In genomic region chr7:1549357-1550004, GRCh38 we compare ENCODE assay signal across 2 cellular contexts.
TF ChIP-seq lines count a peak whose summit lies in the region.

No MANE protein-coding gene starts in this region.

TF ChIP-seq in A549, 52 proteins besides CTCF, POLR2A, EP300 and RAD21:
- TF ChIP-seq ATOH8 (CRISPR knock-in tag; IDR thresholded peaks at IDR 0.05; ENCODE audit: low read depth) = no peak
- TF ChIP-seq TFCP2L1 (CRISPR knock-in tag; IDR thresholded peaks at IDR 0.05) = peak; percentile 28; the same call in 1 of the 2 replicates
- TF ChIP-seq POLR2AphosphoS2 (conservative IDR thresholded peaks at IDR 0.05; ENCODE audit: low read length) = peak; percentile 74

TF ChIP-seq in H1, 55 proteins besides CTCF, POLR2A, EP300 and RAD21:
- no peak for TF ChIP-seq RFX5 (IDR thresholded peaks at IDR 0.05; ENCODE audit: borderline replicate concordance, low read depth, low read length)
- no peak for TF ChIP-seq PHF8 (conservative IDR thresholded peaks at IDR 0.05; ENCODE audit: low read depth, low read length)
- no peak for TF ChIP-seq KDM5A (IDR thresholded peaks at IDR 0.05; ENCODE audit: low read length)
- no peak for TF ChIP-seq SIX5 (IDR thresholded peaks at IDR 0.05; ENCODE audit: low read depth, low read length)
- TF ChIP-seq, protein P1, sequence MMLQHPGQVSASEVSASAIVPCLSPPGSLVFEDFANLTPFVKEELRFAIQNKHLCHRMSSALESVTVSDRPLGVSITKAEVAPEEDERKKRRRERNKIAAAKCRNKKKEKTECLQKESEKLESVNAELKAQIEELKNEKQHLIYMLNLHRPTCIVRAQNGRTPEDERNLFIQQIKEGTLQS (IDR thresholded peaks at IDR 0.05; ENCODE audit: insufficient read depth, low read depth, low read length) = no peak
- TF ChIP-seq RBBP5 (IDR thresholded peaks at IDR 0.05; ENCODE audit: borderline replicate concordance, low read depth, low read length) = no peak
- TF ChIP-seq RXRA (IDR thresholded peaks at IDR 0.05; ENCODE audit: insufficient read depth, low read depth, low read length) = no peak
- no peak for TF ChIP-seq SP1 (IDR thresholded peaks at IDR 0.05; ENCODE audit: low read depth, low read length)
- no peak for TF ChIP-seq SIRT6 (IDR thresholded peaks at IDR 0.05; ENCODE audit: low read length)
- TF ChIP-seq BRCA1 (IDR thresholded peaks at IDR 0.05; ENCODE audit: low read depth, low read length) = no peak
- TF ChIP-seq GABPA (IDR thresholded peaks at IDR 0.05; ENCODE audit: borderline replicate concordance, insufficient read depth, low read length) = no peak
- TF ChIP-seq CTBP2 (IDR thresholded peaks at IDR 0.05; ENCODE audit: borderline replicate concordance, insufficient read depth, insufficient read length, low read length) = no peak
- no peak for TF ChIP-seq JUN (IDR thresholded peaks at IDR 0.05; ENCODE audit: low read depth, low read length)
- TF ChIP-seq SUZ12 (IDR thresholded peaks at IDR 0.05; ENCODE audit: low read length) = no peak
- no peak for TF ChIP-seq SP4 (IDR thresholded peaks at IDR 0.05; ENCODE audit: low read length)
- TF ChIP-seq SRF (IDR thresholded peaks at IDR 0.05; ENCODE audit: low read depth, low read length) = no peak
- TF ChIP-seq ZNF274 (IDR thresholded peaks at IDR 0.05; ENCODE audit: borderline replicate concordance, extremely low read depth, low read length) = no peak
